18 cellular contexts compared by ENCODE assay signal in the genomic region with DNA sequence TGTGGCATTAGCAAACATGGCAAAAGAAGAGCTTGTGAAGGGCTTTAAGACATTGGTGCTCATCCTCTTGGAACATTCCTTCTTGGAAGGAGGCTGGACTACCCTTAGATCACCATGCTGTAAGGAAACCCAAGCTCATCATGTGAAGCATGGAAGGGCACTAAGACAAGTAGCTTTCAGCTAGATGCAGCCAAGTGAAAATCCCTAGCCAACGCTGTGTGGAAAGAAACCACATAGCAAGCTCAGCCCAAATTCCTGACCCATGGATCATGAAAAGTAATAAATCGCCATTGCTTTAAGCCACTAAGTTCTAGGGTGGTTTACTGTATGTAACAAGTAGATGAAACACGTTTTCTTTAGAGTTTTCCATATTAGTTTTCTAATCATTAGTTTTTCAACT. TPM values are rescaled to one million over a fixed set of nuclear protein-coding genes. Genes with fewer than 3 reads are reported as not detected.
A peak's percentile ranks its signal among the peaks of the same experiment; 100 is the strongest.
DNase-seq lines count a peak whose midpoint lies in the region; ATAC-seq, FAIRE-seq and TF ChIP-seq lines count a peak whose summit lies in the region.
"Had no signal": no experiment of that assay in that cellular context is flagged by ENCODE, and none has a peak within 500 bp of the region (broad histone marks: within the 10 kb centered on the region; RNA-seq: fewer than 3 reads in every experiment).

No MANE protein-coding gene starts in this region.

- peak; percentile 72 for DNase-seq in ELR (ENCODE audit: low read depth)
- DNase-seq in RCC 7860 (ENCODE audit: low spot score): peak; percentile 94
- DNase-seq in fibroblast of gingiva (ENCODE audit: low read depth): peak; percentile 72
- peak; percentile 76 for DNase-seq in osteoblast (ENCODE audit: insufficient read length, low spot score, missing footprints)
- DNase-seq in left colon: no peak
- no peak for DNase-seq in NCI-H524 treated with DMSO at 0.1 percent for 48 hours (lab: John Stamatoyannopoulos, UW)
- DNase-seq in dedifferentiated amniotic fluid mesenchymal stem cell (ENCODE audit: extremely low spot score): no peak
- no peak for DNase-seq in GM19240 (ENCODE audit: insufficient read length, low spot score)
- DNase-seq: activated naive CD8-positive, alpha-beta T cell treated with anti-CD3 and anti-CD28 coated beads, Interleukin-2, amount 10 ng/mL, durations not matched to agents 7 days and 5 days; CD4-positive, alpha-beta T cell; dermis blood vessel endothelial cell; islet precursor cell; MV-4-11; naive thymus-derived CD4-positive, alpha-beta T cell; right cardiac atrium; stimulated activated naive CD4-positive, alpha-beta T cell treated with Interleukin-2 at 50 U/mL for 16 hours had no signal

- ATAC-seq in left colon: no peak
- ATAC-seq: activated CD4-positive, CD25-positive, alpha-beta regulatory T cell treated with anti-CD3 and anti-CD28 coated beads, Interleukin-2, amount 50 U/mL, for 24 hours; GM23338; naive thymus-derived CD4-positive, alpha-beta T cell; right cardiac atrium had no signal

- no peak overlapping the region for H3K4me3 ChIP-seq in osteoblast (ENCODE audit: insufficient read depth, low read length)
- H3K4me3 ChIP-seq: GM23338 had no signal

- peak overlapping the region; percentile 16 for H2AFZ ChIP-seq in osteoblast (ENCODE audit: low read length)
- H2AFZ ChIP-seq: GM23338 had no signal

- FAIRE-seq in RCC 7860 (lab: Jason Lieb, UNC): peak; percentile 98

- no peak overlapping the region for H3K27ac ChIP-seq in osteoblast (ENCODE audit: low read depth, low read length)

- peak overlapping the region; percentile 50 for H3K4me2 ChIP-seq in osteoblast (ENCODE audit: insufficient read depth, low read length)
- H3K4me2 ChIP-seq: GM23338 had no signal

- H4K20me1 ChIP-seq in osteoblast (ENCODE audit: insufficient read depth, low read length): no peaks in the 10 kb centered on the region

- intact Hi-C loops in left colon (cut with DNase I, micrococcal nuclease): loop anchor here in 1 of 2 donors (10.0 kb wide), 2 partner anchors 143 to 263 kb away; no protein-coding TSS in a partner anchor

- H3K79me2 ChIP-seq in osteoblast (ENCODE audit: insufficient read depth, low read length): no peaks in the 10 kb centered on the region

- no peaks in the 10 kb centered on the region for H3K9me3 ChIP-seq in osteoblast (ENCODE audit: low read depth, low read length)

- H3K27me3 ChIP-seq in osteoblast (ENCODE audit: insufficient read depth, low read length): peaks cover 2% of the 10 kb centered on the region

- TF ChIP-seq CTCF in osteoblast (IDR thresholded peaks at IDR 0.05; ENCODE audit: extremely low read depth, low read depth, low read length): no peak

- no peaks in the 10 kb centered on the region for H3K36me3 ChIP-seq in osteoblast (ENCODE audit: insufficient read depth, low read length)

- peaks cover 3% of the 10 kb centered on the region for H3K4me1 ChIP-seq in osteoblast (ENCODE audit: insufficient read depth, low read length)

RNA-seq across cellular contexts. Expression of a gene that starts 12.4 kb away (rescaled TPM):
- total RNA-seq in osteoblast (26.8 and 27.5 TPM in 2 replicates), left colon (10 to 100 TPM; 16.4 to 18.2 TPM)

Comparison
In these comparisons a context has a peak if more than half of its experiments do, and no peak if none do; other contexts are left out.
1. DNase-seq: peak in ELR (single experiment), RCC 7860 (single experiment), fibroblast of gingiva (single experiment) and osteoblast (single experiment); none in left colon (0 of 2), NCI-H524 treated with DMSO at 0.1 percent for 48 hours (single experiment), dedifferentiated amniotic fluid mesenchymal stem cell (single experiment) and GM19240 (single experiment).